In genomic region chr17:61619493-61619892, GRCh38 we compare ENCODE assay signal across 1 cellular context.
TF ChIP-seq lines count a peak whose summit lies in the region.

No MANE protein-coding gene starts in this region.

TF ChIP-seq in HEK293, 187 proteins besides CTCF, POLR2A, EP300 and RAD21 (continued from another document and continues in another):
- TF ChIP-seq, protein P1, sequence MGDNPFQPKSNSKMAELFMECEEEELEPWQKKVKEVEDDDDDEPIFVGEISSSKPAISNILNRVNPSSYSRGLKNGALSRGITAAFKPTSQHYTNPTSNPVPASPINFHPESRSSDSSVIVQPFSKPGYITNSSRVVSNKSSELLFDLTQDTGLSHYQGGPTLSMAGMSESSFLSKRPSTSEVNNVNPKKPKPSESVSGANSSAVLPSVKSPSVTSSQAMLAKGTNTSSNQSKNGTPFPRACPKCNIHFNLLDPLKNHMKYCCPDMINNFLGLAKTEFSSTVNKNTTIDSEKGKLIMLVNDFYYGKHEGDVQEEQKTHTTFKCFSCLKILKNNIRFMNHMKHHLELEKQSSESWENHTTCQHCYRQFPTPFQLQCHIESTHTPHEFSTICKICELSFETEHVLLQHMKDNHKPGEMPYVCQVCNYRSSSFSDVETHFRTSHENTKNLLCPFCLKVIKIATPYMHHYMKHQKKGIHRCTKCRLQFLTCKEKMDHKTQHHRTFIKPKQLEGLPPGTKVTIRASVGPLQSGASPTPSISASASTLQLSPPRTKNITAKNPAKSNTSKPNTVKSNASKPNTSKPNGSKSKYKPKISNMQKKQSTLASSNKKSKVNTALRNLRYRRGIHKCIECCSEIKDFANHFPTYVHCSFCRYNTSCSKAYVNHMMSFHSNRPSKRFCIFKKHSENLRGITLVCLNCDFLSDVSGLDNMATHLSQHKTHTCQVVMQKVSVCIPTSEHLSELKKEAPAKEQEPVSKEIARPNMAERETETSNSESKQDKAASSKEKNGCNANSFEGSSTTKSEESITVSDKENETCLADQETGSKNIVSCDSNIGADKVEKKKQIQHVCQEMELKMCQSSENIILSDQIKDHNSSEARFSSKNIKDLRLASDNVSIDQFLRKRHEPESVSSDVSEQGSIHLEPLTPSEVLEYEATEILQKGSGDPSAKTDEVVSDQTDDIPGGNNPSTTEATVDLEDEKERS (tag by site-specific recombination; IDR thresholded peaks at IDR 0.05): peak; percentile 97
- TF ChIP-seq ZNF596 (tag by site-specific recombination; IDR thresholded peaks at IDR 0.05): no peak
- no peak for TF ChIP-seq ZNF660 (tag by site-specific recombination; IDR thresholded peaks at IDR 0.05)
- no peak for TF ChIP-seq ZNF311 (tag by site-specific recombination; IDR thresholded peaks at IDR 0.05; ENCODE audit: borderline replicate concordance)
- TF ChIP-seq SP7 (tag by site-specific recombination; IDR thresholded peaks at IDR 0.05): 0 out of 2 replicates have a peak, but pooled peaks have one; percentile 42
- peak; percentile 77 for TF ChIP-seq ZNF558 (tag by site-specific recombination; IDR thresholded peaks at IDR 0.05)
- TF ChIP-seq ZNF837 (tag by site-specific recombination; IDR thresholded peaks at IDR 0.05): no peak
- peak; percentile 61; the same call in 1 of the 2 replicates for TF ChIP-seq ZNF610 (tag by site-specific recombination; IDR thresholded peaks at IDR 0.05; ENCODE audit: borderline replicate concordance)
- TF ChIP-seq ZBTB49 (tag by site-specific recombination; IDR thresholded peaks at IDR 0.05; ENCODE audit: low read depth): no peak
- TF ChIP-seq ZNF133 (tag by site-specific recombination; IDR thresholded peaks at IDR 0.05): no peak
- TF ChIP-seq, protein P2, sequence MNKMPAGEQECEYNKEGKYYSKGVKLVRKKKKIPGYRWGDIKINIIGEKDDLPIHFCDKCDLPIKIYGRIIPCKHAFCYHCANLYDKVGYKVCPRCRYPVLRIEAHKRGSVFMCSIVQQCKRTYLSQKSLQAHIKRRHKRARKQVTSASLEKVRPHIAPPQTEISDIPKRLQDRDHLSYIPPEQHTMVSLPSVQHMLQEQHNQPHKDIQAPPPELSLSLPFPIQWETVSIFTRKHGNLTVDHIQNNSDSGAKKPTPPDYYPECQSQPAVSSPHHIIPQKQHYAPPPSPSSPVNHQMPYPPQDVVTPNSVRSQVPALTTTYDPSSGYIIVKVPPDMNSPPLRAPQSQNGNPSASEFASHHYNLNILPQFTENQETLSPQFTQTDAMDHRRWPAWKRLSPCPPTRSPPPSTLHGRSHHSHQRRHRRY (tag by site-specific recombination; IDR thresholded peaks at IDR 0.05): no peak
- TF ChIP-seq ZBTB48 (tag by site-specific recombination; IDR thresholded peaks at IDR 0.05): no peak
- TF ChIP-seq, protein P3, sequence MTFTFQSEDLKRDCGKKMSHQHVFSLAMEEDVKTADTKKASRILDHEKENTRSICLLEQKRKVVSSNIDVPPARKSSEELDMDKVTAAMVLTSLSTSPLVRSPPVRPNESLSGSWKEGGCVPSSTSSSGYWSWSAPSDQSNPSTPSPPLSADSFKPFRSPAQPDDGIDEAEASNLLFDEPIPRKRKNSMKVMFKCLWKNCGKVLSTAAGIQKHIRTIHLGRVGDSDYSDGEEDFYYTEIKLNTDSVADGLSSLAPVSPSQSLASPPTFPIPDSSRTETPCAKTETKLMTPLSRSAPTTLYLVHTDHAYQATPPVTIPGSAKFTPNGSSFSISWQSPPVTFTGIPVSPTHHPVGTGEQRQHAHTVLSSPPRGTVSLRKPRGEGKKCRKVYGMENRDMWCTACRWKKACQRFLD (tag by site-specific recombination; IDR thresholded peaks at IDR 0.05): no peak
- peak; percentile 100 for TF ChIP-seq SETDB1 (IDR thresholded peaks at IDR 0.05; ENCODE audit: insufficient read length, low read length)
- TF ChIP-seq ZNF155 (tag by site-specific recombination; IDR thresholded peaks at IDR 0.05): no peak
- TF ChIP-seq ZNF677 (tag by site-specific recombination; IDR thresholded peaks at IDR 0.05): no peak
- TF ChIP-seq ZNF132 (tag by site-specific recombination; IDR thresholded peaks at IDR 0.05; ENCODE audit: borderline replicate concordance): no peak
- TF ChIP-seq, protein P4, sequence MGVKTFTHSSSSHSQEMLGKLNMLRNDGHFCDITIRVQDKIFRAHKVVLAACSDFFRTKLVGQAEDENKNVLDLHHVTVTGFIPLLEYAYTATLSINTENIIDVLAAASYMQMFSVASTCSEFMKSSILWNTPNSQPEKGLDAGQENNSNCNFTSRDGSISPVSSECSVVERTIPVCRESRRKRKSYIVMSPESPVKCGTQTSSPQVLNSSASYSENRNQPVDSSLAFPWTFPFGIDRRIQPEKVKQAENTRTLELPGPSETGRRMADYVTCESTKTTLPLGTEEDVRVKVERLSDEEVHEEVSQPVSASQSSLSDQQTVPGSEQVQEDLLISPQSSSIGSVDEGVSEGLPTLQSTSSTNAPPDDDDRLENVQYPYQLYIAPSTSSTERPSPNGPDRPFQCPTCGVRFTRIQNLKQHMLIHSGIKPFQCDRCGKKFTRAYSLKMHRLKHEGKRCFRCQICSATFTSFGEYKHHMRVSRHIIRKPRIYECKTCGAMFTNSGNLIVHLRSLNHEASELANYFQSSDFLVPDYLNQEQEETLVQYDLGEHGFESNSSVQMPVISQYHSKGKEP (tag by site-specific recombination; IDR thresholded peaks at IDR 0.05): no peak
- TF ChIP-seq SCRT2 (tag by site-specific recombination; IDR thresholded peaks at IDR 0.05): no peak
- no peak for TF ChIP-seq ZNF670 (tag by site-specific recombination; IDR thresholded peaks at IDR 0.05; ENCODE audit: low read depth)
- TF ChIP-seq, protein P5, sequence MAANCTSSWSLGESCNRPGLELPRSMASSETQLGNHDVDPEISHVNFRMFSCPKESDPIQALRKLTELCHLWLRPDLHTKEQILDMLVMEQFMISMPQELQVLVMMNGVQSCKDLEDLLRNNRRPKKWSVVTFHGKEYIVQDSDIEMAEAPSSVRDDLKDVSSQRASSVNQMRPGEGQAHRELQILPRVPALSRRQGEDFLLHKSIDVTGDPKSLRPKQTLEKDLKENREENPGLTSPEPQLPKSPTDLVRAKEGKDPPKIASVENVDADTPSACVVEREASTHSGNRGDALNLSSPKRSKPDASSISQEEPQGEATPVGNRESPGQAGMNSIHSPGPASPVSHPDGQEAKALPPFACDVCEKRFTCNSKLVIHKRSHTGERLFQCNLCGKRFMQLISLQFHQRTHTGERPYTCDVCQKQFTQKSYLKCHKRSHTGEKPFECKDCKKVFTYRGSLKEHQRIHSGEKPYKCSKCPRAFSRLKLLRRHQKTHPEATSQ (tag by site-specific recombination; IDR thresholded peaks at IDR 0.05): 0 out of 2 replicates have a peak, but pooled peaks have one; percentile 21
- TF ChIP-seq YY2 (tag by site-specific recombination; IDR thresholded peaks at IDR 0.05): no peak
- TF ChIP-seq ZNF140 (tag by site-specific recombination; IDR thresholded peaks at IDR 0.05): no peak
- TF ChIP-seq, protein P6, sequence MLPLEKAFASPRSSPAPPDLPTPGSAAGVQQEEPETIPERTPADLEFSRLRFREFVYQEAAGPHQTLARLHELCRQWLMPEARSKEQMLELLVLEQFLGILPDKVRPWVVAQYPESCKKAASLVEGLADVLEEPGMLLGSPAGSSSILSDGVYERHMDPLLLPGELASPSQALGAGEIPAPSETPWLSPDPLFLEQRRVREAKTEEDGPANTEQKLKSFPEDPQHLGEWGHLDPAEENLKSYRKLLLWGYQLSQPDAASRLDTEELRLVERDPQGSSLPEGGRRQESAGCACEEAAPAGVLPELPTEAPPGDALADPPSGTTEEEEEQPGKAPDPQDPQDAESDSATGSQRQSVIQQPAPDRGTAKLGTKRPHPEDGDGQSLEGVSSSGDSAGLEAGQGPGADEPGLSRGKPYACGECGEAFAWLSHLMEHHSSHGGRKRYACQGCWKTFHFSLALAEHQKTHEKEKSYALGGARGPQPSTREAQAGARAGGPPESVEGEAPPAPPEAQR (tag by site-specific recombination; IDR thresholded peaks at IDR 0.05): no peak
- no peak for TF ChIP-seq GLIS1 (tag by site-specific recombination; IDR thresholded peaks at IDR 0.05)
- TF ChIP-seq, protein P7, sequence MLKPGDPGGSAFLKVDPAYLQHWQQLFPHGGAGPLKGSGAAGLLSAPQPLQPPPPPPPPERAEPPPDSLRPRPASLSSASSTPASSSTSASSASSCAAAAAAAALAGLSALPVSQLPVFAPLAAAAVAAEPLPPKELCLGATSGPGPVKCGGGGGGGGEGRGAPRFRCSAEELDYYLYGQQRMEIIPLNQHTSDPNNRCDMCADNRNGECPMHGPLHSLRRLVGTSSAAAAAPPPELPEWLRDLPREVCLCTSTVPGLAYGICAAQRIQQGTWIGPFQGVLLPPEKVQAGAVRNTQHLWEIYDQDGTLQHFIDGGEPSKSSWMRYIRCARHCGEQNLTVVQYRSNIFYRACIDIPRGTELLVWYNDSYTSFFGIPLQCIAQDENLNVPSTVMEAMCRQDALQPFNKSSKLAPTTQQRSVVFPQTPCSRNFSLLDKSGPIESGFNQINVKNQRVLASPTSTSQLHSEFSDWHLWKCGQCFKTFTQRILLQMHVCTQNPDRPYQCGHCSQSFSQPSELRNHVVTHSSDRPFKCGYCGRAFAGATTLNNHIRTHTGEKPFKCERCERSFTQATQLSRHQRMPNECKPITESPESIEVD (tag by site-specific recombination; IDR thresholded peaks at IDR 0.05): no peak
- TF ChIP-seq ZNF626 (tag by site-specific recombination; IDR thresholded peaks at IDR 0.05): peak; percentile 98
- no peak for TF ChIP-seq ZNF701 (tag by site-specific recombination; IDR thresholded peaks at IDR 0.05)
- TF ChIP-seq ZNF747 (tag by site-specific recombination; IDR thresholded peaks at IDR 0.05): no peak
- no peak for TF ChIP-seq ZNF624 (tag by site-specific recombination; IDR thresholded peaks at IDR 0.05)
- no peak for TF ChIP-seq ZNF416 (tag by site-specific recombination; IDR thresholded peaks at IDR 0.05)
- TF ChIP-seq, protein P8, sequence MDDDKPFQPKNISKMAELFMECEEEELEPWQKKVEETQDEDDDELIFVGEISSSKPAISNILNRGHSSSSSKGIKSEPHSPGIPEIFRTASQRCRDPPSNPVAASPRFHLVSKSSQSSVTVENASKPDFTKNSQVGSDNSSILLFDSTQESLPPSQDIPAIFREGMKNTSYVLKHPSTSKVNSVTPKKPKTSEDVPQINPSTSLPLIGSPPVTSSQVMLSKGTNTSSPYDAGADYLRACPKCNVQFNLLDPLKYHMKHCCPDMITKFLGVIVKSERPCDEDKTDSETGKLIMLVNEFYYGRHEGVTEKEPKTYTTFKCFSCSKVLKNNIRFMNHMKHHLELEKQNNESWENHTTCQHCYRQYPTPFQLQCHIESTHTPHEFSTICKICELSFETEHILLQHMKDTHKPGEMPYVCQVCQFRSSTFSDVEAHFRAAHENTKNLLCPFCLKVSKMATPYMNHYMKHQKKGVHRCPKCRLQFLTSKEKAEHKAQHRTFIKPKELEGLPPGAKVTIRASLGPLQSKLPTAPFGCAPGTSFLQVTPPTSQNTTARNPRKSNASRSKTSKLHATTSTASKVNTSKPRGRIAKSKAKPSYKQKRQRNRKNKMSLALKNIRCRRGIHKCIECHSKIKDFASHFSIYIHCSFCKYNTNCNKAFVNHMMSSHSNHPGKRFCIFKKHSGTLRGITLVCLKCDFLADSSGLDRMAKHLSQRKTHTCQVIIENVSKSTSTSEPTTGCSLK (tag by site-specific recombination; IDR thresholded peaks at IDR 0.05): no peak
- no peak for TF ChIP-seq ZBTB11 (tag by site-specific recombination; conservative IDR thresholded peaks at IDR 0.05; ENCODE audit: low read depth)
- peak; percentile 31; the same call in 1 of the 2 replicates for TF ChIP-seq ZNF211 (tag by site-specific recombination; IDR thresholded peaks at IDR 0.05; ENCODE audit: low read depth)
- TF ChIP-seq ZNF585B (tag by site-specific recombination; IDR thresholded peaks at IDR 0.05): peak; percentile 35; the same call in 1 of the 2 replicates
- no peak for TF ChIP-seq HOXA7 (CRISPR knock-in tag; IDR thresholded peaks at IDR 0.05; ENCODE audit: borderline replicate concordance)
